ENCODE assay signal across 16 cellular contexts in the genomic region with DNA sequence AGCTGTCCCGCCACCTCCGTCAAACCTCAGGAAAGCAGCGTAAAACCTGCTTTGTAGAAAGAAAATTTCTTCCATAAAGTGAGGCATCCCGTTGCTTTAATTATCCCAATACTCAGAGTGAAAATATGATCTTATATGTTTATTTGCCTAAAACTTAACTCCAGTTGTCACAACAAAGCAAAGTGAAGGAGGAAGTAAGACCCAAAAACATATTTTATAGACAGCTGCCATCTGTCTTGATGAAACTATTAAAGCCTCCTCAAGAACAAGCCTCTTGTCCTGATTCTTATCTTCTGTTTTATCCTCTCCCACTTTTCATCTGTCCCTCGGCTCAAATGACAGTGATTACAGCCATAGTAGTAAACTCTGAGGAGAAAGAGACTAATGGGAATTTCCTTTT. TPM values are rescaled to one million over a fixed set of nuclear protein-coding genes. Genes with fewer than 3 reads are reported as not detected.
DNase-seq lines count a peak whose midpoint lies in the region; ATAC-seq and TF ChIP-seq lines count a peak whose summit lies in the region.
"Had no signal": no experiment of that assay in that cellular context is flagged by ENCODE, and none has a peak within 500 bp of the region (broad histone marks: within the 10 kb centered on the region; RNA-seq: fewer than 3 reads in every experiment).

No MANE protein-coding gene starts in this region.

- no peak overlapping the region for H3K4me2 ChIP-seq in OCI-LY7 (ENCODE audit: low read length)

- intact Hi-C loops in cardiac septum (cut with DNase I): no loop called here
- intact Hi-C loops in OCI-LY7 (cut with micrococcal nuclease; ENCODE audit: unreplicated experiment): no loop called here
- intact Hi-C loops in aorta (cut with DNase I): no loop called here

- H3K36me3 ChIP-seq in cardiac muscle cell (no peaks in the 10 kb centered on the region), OCI-LY7 (ENCODE audit: insufficient read depth, low read length) (no peaks in the 10 kb centered on the region), muscle layer of duodenum (ENCODE audit: control insufficient read depth in 1 of 2, insufficient read depth in 2 of 2, low read length in 2 of 2) (no peaks in the 10 kb centered on the region), aorta (ENCODE audit: control insufficient read depth in 1 of 2, insufficient read depth in 2 of 2, low read length in 1 of 2) (no peaks in the 10 kb centered on the region)
- H3K36me3 ChIP-seq: ascending aorta, prostate gland, upper lobe of right lung had no signal

- peaks cover 8% of the 10 kb centered on the region for H3K4me1 ChIP-seq in cardiac muscle cell (ENCODE audit: low read depth)
- peaks cover 7% of the 10 kb centered on the region for H3K4me1 ChIP-seq in OCI-LY7 (ENCODE audit: insufficient read depth, low read length, poor library complexity, severe bottlenecking)
- peaks cover 6 to 10% of the 10 kb centered on the region in 2 donors for H3K4me1 ChIP-seq in muscle layer of duodenum (ENCODE audit: control insufficient read depth in 1 of 2, insufficient read depth in 2 of 2, low read length in 2 of 2)
- H3K4me1 ChIP-seq in aorta (ENCODE audit: control insufficient read depth in 1 of 2, insufficient read depth in 2 of 2, low read length in 2 of 2): no peaks in the 10 kb centered on the region
- H3K4me1 ChIP-seq: prostate gland had no signal

- BruUV-seq in OCI-LY7 (replicated peaks; lab: Mats Ljungman, UMichigan): no TSS peak

- POLR2A ChIA-PET in OCI-LY7 (lab: Charles Lee): interaction anchor here (0.6 kb wide), 1 partner anchor 35 kb away, joined by 3 read pairs; no protein-coding TSS in a partner anchor

- 89 to 92% methylated on average over 5 of the region's 5 CpGs for WGBS in aorta, 2 donors

- H3K27me3 ChIP-seq in cardiac muscle cell (no peaks in the 10 kb centered on the region), muscle layer of duodenum (ENCODE audit: low read depth, low read length) (no peaks in the 10 kb centered on the region), aorta (ENCODE audit: control insufficient read depth in 1 of 2, insufficient read depth in 2 of 2, low read length in 1 of 2) (no peaks in the 10 kb centered on the region)
- H3K27me3 ChIP-seq: ascending aorta, upper lobe of right lung had no signal

- H3K79me2 ChIP-seq in OCI-LY7 (ENCODE audit: insufficient read depth, low read depth, low read length): no peaks in the 10 kb centered on the region

- no peak overlapping the region for H3K4me3 ChIP-seq in cardiac muscle cell
- H3K4me3 ChIP-seq in OCI-LY7 (ENCODE audit: low read depth, low read length, poor library complexity, severe bottlenecking): no peak overlapping the region
- no peak overlapping the region for H3K4me3 ChIP-seq in muscle layer of duodenum (ENCODE audit: low read depth in 1 of 2, low read length in 2 of 2)
- no peak overlapping the region for H3K4me3 ChIP-seq in aorta (ENCODE audit: low read length in 2 of 2)
- H3K4me3 ChIP-seq: ascending aorta, prostate gland, upper lobe of right lung had no signal

- H3K27ac ChIP-seq in cardiac muscle cell (peak overlapping the region; percentile 7), OCI-LY7 (ENCODE audit: low read depth, low read length, poor library complexity, severe bottlenecking) (no peak overlapping the region), muscle layer of duodenum (ENCODE audit: low read length) (peak overlapping the region; percentile 2), aorta (ENCODE audit: low read depth in 1 of 2, low read length in 2 of 2) (no peak overlapping the region)
- H3K27ac ChIP-seq: ascending aorta, prostate gland, upper lobe of right lung had no signal

- no peak for ATAC-seq in aorta (ENCODE audit: low FRiP score)
- ATAC-seq: left ventricle myocardium superior, upper lobe of right lung had no signal

- 0 out of 2 replicates have a peak overlapping the region, but pooled peaks have one; percentile 35 for H2AFZ ChIP-seq in OCI-LY7 (ENCODE audit: low read length)

- no peaks in the 10 kb centered on the region for H3K9me3 ChIP-seq in cardiac muscle cell (ENCODE audit: low read depth)
- H3K9me3 ChIP-seq in OCI-LY7 (ENCODE audit: low read length): no peaks in the 10 kb centered on the region
- no peaks in the 10 kb centered on the region for H3K9me3 ChIP-seq in muscle layer of duodenum (ENCODE audit: control insufficient read depth in 1 of 2, low read length in 2 of 2)
- no peaks in the 10 kb centered on the region for H3K9me3 ChIP-seq in aorta (ENCODE audit: control insufficient read depth, low read length)
- H3K9me3 ChIP-seq: ascending aorta, prostate gland, upper lobe of right lung had no signal

- no peak for TF ChIP-seq CTCF in cardiac muscle cell (IDR thresholded peaks at IDR 0.05; ENCODE audit: low read depth, low read length)
- no peak for TF ChIP-seq CTCF in OCI-LY7 (conservative IDR thresholded peaks at IDR 0.05; ENCODE audit: low read length)

- DNase-seq in cardiac muscle cell (ENCODE audit: low read depth in 1 of 2, low spot score in 1 of 2) (no peak), cardiac septum (ENCODE audit: low spot score) (no peak), OCI-LY7 (ENCODE audit: low spot score) (no peak), NCI-H2107 treated with DMSO at 0.1 percent for 48 hours (lab: John Stamatoyannopoulos, UW; ENCODE audit: unreplicated experiment) (no peak), aorta (no peak), NCI-H226 (no peak), retina (no peak)
- DNase-seq: left ventricle myocardium superior, NCI-H1694, NCI-H2227 treated with DMSO at 0.1 percent for 48 hours, NCI-H774, substantia nigra, upper lobe of right lung had no signal

- no peaks in the 10 kb centered on the region for H3K9me2 ChIP-seq in OCI-LY7 (ENCODE audit: insufficient read depth, low read length)

- H4K20me1 ChIP-seq in OCI-LY7 (ENCODE audit: insufficient read depth, low read length): no peaks in the 10 kb centered on the region

- CTCF ChIA-PET in OCI-LY7 (lab: Charles Lee; ENCODE audit: unreplicated experiment): no interaction called here

RNA-seq across cellular contexts. Expression of gene LPIN2, which starts 28.9 kb away (rescaled TPM):
- total RNA-seq in cardiac muscle cell (29.2 and 50.8 TPM in 2 replicates), cardiac septum (9.3 TPM), OCI-LY7 (2022) (16.9 and 18.9 TPM in 2 replicates), aorta (10 to 100 TPM; 34.8 to 42.4 TPM)
- polyA plus RNA-seq in cardiac muscle cell (18.1 and 27.4 TPM in 2 replicates), aorta (10 to 100 TPM in 1 of 2 donors, 1 to 10 TPM in 1; 9.1 to 16.5 TPM)
- 18.7 and 20.1 TPM in 2 replicates for total RNA-seq in OCI-LY7 (2014; rRNA removed; shearing (Covaris generic))

Comparison
In these comparisons a context has a peak if more than half of its experiments do, and no peak if none do; other contexts are left out.
1. H3K27ac ChIP-seq: peak in cardiac muscle cell (single experiment) and muscle layer of duodenum (single experiment); none in OCI-LY7 (single experiment) and aorta (0 of 2).